1 cellular context compared by ENCODE assay signal in genomic region chr13:21079761-21080730, GRCh38.
TF ChIP-seq lines count a peak whose summit lies in the region.

No MANE protein-coding gene starts in this region.

TF ChIP-seq in SK-N-SH, 30 proteins besides CTCF, POLR2A, EP300 and RAD21 (continued from another document):
- no peak for TF ChIP-seq SMC3 (IDR thresholded peaks at IDR 0.05; ENCODE audit: low read depth, low read length)
- TF ChIP-seq IRF3 (IDR thresholded peaks at IDR 0.05; ENCODE audit: low read depth, low read length): no peak
- no peak for TF ChIP-seq MXI1 (IDR thresholded peaks at IDR 0.05; ENCODE audit: low read depth, low read length)
- peak; percentile 61 for TF ChIP-seq MAX (IDR thresholded peaks at IDR 0.05; ENCODE audit: low read depth)
- no peak for TF ChIP-seq RCOR1 (IDR thresholded peaks at IDR 0.05; ENCODE audit: low read length)
- no peak for TF ChIP-seq RFX5 (IDR thresholded peaks at IDR 0.05; ENCODE audit: low read length)
- no peak for TF ChIP-seq EZH2phosphoT487 (IDR thresholded peaks at IDR 0.05; ENCODE audit: borderline replicate concordance, low read depth)
TF ChIP-seq in SK-N-SH: peak in this region for 6.
